In the genomic region with DNA sequence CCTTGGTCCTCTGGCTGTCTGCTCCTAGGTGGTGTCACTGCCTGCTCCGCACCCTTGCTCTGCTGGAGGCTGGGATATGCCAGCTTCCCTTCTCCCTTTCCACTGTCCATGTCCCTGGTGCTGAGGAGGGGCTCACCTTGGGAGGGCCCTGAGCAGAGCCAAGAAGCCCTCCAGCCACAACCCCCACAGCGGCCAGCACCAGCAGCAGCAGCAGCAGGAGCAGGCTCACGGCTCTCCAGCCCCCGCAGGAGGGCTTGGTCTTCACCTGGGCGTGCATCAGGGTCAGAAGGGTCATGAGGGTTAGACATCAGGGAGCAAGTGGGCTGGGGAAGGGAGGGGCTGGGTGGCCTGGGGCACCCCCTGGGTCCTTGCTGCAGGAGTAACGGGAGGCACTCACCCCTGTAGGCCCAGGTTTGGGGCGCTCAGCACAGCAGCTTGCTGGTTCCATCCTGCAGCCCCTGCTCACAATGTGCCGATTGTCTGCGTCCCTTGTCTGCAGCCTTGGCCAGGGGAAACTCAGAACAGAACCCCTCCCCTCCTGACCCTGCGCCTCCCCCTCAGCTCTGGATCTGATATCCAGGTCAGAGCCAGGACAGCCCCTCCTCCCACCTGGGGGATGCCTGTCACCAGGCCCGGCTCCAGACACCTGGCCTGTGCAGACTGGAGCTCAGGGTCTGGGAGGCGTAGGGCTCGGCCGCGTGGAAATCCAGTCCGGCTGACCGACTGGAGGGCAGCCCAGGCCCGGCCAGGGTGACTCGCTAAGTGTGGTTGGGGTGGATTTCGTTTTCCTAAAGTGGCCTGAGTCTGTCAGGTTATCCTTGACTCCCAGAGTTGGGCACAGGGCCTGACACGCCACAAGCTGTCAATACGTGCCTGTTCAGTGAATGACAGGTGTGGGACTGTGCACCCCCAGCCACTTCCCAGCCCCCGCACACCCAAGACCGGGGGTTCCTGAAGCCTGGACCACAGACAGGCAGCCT, we compare ENCODE assay signal across 2 cellular contexts.
TF ChIP-seq lines count a peak whose summit lies in the region.

BRICD5 (minus strand) TSS at position 478 of the 980 bp plus-strand sequence; CDS start at position 448, 30 bp downstream.

TF ChIP-seq in HepG2, 621 proteins besides CTCF, POLR2A, EP300 and RAD21 (continued from another document and continues in another):
- TF ChIP-seq, protein P1, sequence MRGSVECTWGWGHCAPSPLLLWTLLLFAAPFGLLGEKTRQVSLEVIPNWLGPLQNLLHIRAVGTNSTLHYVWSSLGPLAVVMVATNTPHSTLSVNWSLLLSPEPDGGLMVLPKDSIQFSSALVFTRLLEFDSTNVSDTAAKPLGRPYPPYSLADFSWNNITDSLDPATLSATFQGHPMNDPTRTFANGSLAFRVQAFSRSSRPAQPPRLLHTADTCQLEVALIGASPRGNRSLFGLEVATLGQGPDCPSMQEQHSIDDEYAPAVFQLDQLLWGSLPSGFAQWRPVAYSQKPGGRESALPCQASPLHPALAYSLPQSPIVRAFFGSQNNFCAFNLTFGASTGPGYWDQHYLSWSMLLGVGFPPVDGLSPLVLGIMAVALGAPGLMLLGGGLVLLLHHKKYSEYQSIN (CRISPR knock-in tag; IDR thresholded peaks at IDR 0.05; ENCODE audit: borderline replicate concordance) = no peak
- TF ChIP-seq CCAR2 (optimal IDR thresholded peaks at IDR 0.05; ENCODE audit: low read depth, low read length) (no peak), PAXIP1 (CRISPR knock-in tag; conservative IDR thresholded peaks at IDR 0.05) (peak; percentile 42; the same call in 1 of the 2 replicates), ZNF121 (CRISPR knock-in tag; IDR thresholded peaks at IDR 0.05) (0 out of 2 replicates have a peak, but pooled peaks have one; percentile 36), SRY (CRISPR knock-in tag; IDR thresholded peaks at IDR 0.05) (0 out of 2 replicates have a peak, but pooled peaks have one; percentile 41), ZFP82 (CRISPR knock-in tag; IDR thresholded peaks at IDR 0.05; ENCODE audit: borderline replicate concordance) (no peak), TFAP4 (IDR thresholded peaks at IDR 0.05; ENCODE audit: borderline replicate concordance, low read depth) (0 out of 2 replicates have a peak, but pooled peaks have one; percentile 21), NKX3-1 (CRISPR knock-in tag; IDR thresholded peaks at IDR 0.05) (no peak), CEBPG (CRISPR knock-in tag; IDR thresholded peaks at IDR 0.05) (no peak)
- TF ChIP-seq, protein P2, sequence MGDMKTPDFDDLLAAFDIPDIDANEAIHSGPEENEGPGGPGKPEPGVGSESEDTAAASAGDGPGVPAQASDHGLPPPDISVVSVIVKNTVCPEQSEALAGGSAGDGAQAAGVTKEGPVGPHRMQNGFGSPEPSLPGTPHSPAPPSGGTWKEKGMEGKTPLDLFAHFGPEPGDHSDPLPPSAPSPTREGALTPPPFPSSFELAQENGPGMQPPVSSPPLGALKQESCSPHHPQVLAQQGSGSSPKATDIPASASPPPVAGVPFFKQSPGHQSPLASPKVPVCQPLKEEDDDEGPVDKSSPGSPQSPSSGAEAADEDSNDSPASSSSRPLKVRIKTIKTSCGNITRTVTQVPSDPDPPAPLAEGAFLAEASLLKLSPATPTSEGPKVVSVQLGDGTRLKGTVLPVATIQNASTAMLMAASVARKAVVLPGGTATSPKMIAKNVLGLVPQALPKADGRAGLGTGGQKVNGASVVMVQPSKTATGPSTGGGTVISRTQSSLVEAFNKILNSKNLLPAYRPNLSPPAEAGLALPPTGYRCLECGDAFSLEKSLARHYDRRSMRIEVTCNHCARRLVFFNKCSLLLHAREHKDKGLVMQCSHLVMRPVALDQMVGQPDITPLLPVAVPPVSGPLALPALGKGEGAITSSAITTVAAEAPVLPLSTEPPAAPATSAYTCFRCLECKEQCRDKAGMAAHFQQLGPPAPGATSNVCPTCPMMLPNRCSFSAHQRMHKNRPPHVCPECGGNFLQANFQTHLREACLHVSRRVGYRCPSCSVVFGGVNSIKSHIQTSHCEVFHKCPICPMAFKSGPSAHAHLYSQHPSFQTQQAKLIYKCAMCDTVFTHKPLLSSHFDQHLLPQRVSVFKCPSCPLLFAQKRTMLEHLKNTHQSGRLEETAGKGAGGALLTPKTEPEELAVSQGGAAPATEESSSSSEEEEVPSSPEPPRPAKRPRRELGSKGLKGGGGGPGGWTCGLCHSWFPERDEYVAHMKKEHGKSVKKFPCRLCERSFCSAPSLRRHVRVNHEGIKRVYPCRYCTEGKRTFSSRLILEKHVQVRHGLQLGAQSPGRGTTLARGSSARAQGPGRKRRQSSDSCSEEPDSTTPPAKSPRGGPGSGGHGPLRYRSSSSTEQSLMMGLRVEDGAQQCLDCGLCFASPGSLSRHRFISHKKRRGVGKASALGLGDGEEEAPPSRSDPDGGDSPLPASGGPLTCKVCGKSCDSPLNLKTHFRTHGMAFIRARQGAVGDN (CRISPR knock-in tag; IDR thresholded peaks at IDR 0.05) = peak; percentile 60

TF ChIP-seq in WTC11, 78 proteins besides CTCF, POLR2A, EP300 and RAD21 (continued from another document and continues in another):
- TF ChIP-seq, protein P3, sequence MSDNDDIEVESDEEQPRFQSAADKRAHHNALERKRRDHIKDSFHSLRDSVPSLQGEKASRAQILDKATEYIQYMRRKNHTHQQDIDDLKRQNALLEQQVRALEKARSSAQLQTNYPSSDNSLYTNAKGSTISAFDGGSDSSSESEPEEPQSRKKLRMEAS (CRISPR knock-in tag; IDR thresholded peaks at IDR 0.05) = 0 out of 2 replicates have a peak, but pooled peaks have one; percentile 39
- TF ChIP-seq, protein P4, sequence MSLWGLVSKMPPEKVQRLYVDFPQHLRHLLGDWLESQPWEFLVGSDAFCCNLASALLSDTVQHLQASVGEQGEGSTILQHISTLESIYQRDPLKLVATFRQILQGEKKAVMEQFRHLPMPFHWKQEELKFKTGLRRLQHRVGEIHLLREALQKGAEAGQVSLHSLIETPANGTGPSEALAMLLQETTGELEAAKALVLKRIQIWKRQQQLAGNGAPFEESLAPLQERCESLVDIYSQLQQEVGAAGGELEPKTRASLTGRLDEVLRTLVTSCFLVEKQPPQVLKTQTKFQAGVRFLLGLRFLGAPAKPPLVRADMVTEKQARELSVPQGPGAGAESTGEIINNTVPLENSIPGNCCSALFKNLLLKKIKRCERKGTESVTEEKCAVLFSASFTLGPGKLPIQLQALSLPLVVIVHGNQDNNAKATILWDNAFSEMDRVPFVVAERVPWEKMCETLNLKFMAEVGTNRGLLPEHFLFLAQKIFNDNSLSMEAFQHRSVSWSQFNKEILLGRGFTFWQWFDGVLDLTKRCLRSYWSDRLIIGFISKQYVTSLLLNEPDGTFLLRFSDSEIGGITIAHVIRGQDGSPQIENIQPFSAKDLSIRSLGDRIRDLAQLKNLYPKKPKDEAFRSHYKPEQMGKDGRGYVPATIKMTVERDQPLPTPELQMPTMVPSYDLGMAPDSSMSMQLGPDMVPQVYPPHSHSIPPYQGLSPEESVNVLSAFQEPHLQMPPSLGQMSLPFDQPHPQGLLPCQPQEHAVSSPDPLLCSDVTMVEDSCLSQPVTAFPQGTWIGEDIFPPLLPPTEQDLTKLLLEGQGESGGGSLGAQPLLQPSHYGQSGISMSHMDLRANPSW (CRISPR knock-in tag; conservative IDR thresholded peaks at IDR 0.05; ENCODE audit: low read depth) = no peak
- no peak for TF ChIP-seq RELA (CRISPR knock-in tag; IDR thresholded peaks at IDR 0.05; ENCODE audit: borderline replicate concordance)
- 0 out of 2 replicates have a peak, but pooled peaks have one; percentile 40 for TF ChIP-seq MYBL2 (CRISPR knock-in tag; IDR thresholded peaks at IDR 0.05)
- TF ChIP-seq ZNF317 (CRISPR knock-in tag; IDR thresholded peaks at IDR 0.05; ENCODE audit: borderline replicate concordance, low read depth) = no peak
- TF ChIP-seq NFATC4 (CRISPR knock-in tag; IDR thresholded peaks at IDR 0.05) = 0 out of 2 replicates have a peak, but pooled peaks have one; percentile 4
- no peak for TF ChIP-seq TP53 (CRISPR knock-in tag; IDR thresholded peaks at IDR 0.05)
- TF ChIP-seq HMGXB4 (CRISPR knock-in tag; IDR thresholded peaks at IDR 0.05) = 0 out of 2 replicates have a peak, but pooled peaks have one; percentile 40
- TF ChIP-seq, protein P5, sequence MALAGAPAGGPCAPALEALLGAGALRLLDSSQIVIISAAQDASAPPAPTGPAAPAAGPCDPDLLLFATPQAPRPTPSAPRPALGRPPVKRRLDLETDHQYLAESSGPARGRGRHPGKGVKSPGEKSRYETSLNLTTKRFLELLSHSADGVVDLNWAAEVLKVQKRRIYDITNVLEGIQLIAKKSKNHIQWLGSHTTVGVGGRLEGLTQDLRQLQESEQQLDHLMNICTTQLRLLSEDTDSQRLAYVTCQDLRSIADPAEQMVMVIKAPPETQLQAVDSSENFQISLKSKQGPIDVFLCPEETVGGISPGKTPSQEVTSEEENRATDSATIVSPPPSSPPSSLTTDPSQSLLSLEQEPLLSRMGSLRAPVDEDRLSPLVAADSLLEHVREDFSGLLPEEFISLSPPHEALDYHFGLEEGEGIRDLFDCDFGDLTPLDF (CRISPR knock-in tag; IDR thresholded peaks at IDR 0.05) = no peak
- TF ChIP-seq SMAD3 (CRISPR knock-in tag; IDR thresholded peaks at IDR 0.05; ENCODE audit: borderline replicate concordance) = peak; percentile 41; the same call in 1 of the 2 replicates
- TF ChIP-seq ETV6 (CRISPR knock-in tag; IDR thresholded peaks at IDR 0.05) = no peak
- TF ChIP-seq ZNF671 (CRISPR knock-in tag; IDR thresholded peaks at IDR 0.05) = no peak
- no peak for TF ChIP-seq ZBTB21 (CRISPR knock-in tag; IDR thresholded peaks at IDR 0.05; ENCODE audit: borderline replicate concordance)
- TF ChIP-seq, protein P6, sequence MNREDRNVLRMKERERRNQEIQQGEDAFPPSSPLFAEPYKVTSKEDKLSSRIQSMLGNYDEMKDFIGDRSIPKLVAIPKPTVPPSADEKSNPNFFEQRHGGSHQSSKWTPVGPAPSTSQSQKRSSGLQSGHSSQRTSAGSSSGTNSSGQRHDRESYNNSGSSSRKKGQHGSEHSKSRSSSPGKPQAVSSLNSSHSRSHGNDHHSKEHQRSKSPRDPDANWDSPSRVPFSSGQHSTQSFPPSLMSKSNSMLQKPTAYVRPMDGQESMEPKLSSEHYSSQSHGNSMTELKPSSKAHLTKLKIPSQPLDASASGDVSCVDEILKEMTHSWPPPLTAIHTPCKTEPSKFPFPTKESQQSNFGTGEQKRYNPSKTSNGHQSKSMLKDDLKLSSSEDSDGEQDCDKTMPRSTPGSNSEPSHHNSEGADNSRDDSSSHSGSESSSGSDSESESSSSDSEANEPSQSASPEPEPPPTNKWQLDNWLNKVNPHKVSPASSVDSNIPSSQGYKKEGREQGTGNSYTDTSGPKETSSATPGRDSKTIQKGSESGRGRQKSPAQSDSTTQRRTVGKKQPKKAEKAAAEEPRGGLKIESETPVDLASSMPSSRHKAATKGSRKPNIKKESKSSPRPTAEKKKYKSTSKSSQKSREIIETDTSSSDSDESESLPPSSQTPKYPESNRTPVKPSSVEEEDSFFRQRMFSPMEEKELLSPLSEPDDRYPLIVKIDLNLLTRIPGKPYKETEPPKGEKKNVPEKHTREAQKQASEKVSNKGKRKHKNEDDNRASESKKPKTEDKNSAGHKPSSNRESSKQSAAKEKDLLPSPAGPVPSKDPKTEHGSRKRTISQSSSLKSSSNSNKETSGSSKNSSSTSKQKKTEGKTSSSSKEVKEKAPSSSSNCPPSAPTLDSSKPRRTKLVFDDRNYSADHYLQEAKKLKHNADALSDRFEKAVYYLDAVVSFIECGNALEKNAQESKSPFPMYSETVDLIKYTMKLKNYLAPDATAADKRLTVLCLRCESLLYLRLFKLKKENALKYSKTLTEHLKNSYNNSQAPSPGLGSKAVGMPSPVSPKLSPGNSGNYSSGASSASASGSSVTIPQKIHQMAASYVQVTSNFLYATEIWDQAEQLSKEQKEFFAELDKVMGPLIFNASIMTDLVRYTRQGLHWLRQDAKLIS (CRISPR knock-in tag; IDR thresholded peaks at IDR 0.05; ENCODE audit: borderline replicate concordance) = no peak
- TF ChIP-seq, protein P7, sequence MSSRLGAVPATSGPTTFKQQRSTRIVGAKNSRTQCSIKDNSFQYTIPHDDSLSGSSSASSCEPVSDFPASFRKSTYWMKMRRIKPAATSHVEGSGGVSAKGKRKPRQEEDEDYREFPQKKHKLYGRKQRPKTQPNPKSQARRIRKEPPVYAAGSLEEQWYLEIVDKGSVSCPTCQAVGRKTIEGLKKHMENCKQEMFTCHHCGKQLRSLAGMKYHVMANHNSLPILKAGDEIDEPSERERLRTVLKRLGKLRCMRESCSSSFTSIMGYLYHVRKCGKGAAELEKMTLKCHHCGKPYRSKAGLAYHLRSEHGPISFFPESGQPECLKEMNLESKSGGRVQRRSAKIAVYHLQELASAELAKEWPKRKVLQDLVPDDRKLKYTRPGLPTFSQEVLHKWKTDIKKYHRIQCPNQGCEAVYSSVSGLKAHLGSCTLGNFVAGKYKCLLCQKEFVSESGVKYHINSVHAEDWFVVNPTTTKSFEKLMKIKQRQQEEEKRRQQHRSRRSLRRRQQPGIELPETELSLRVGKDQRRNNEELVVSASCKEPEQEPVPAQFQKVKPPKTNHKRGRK (CRISPR knock-in tag; IDR thresholded peaks at IDR 0.05; ENCODE audit: borderline replicate concordance) = no peak
- TF ChIP-seq, protein P8, sequence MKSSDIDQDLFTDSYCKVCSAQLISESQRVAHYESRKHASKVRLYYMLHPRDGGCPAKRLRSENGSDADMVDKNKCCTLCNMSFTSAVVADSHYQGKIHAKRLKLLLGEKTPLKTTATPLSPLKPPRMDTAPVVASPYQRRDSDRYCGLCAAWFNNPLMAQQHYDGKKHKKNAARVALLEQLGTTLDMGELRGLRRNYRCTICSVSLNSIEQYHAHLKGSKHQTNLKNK (CRISPR knock-in tag; IDR thresholded peaks at IDR 0.05) = no peak
